In genomic region chr5:68255305-68256130, GRCh38 we compare ENCODE assay signal across 1 cellular context.
TF ChIP-seq lines count a peak whose summit lies in the region.

No MANE protein-coding gene starts in this region.

TF ChIP-seq in SK-N-SH treated with all-trans-retinoic acid at 6 μM for 48 hours, 23 proteins besides CTCF, POLR2A, EP300 and RAD21 (continued from another document):
- TF ChIP-seq TSHZ2 (CRISPR knock-in tag; IDR thresholded peaks at IDR 0.05): no peak
- TF ChIP-seq TCF4 (CRISPR knock-in tag; IDR thresholded peaks at IDR 0.05; ENCODE audit: borderline replicate concordance): no peak
- no peak for TF ChIP-seq CSRNP3 (CRISPR knock-in tag; IDR thresholded peaks at IDR 0.05)
- no peak for TF ChIP-seq BACH2 (CRISPR knock-in tag; IDR thresholded peaks at IDR 0.05; ENCODE audit: borderline replicate concordance)
